19 cellular contexts compared by ENCODE assay signal in the genomic region with DNA sequence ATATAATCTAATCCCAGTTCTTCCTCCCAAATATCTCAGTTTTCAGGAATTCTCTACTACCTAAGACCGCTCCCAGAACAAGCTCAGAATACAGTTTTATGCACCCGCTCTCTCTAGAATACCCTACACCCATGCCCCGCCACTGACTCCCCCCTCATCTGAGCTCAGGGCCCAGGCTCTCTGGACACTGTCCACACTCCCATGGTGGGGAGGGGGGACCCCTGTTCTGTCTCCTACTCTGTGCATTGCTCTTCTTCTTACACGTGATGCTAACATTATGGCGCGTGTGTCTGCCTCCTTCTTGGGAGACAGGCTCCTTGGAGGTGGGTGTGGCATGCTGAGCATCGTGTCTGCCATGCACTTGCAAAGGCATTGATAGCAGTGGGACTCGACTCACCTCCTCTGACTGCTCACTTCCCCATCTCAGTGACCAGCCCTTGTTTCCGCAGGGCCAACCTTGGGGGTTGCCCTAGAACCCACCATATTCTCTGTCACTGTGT.
DNase-seq lines count a peak whose midpoint lies in the region; ATAC-seq and TF ChIP-seq lines count a peak whose summit lies in the region.
"Had no signal": no experiment of that assay in that cellular context is flagged by ENCODE, and none has a peak within 500 bp of the region (broad histone marks: within the 10 kb centered on the region; RNA-seq: fewer than 3 reads in every experiment).

No MANE protein-coding gene starts in this region.

- no peaks in the 10 kb centered on the region for H3K4me1 Mint-ChIP-seq in progenitor cell of endocrine pancreas (ENCODE audit: low read depth)
- H3K4me1 Mint-ChIP-seq: CD8-positive, alpha-beta memory T cell had no signal

- H3K9me3 Mint-ChIP-seq in progenitor cell of endocrine pancreas (ENCODE audit: low read depth), result no peaks in the 10 kb centered on the region

- TF ChIP-seq CTCF in progenitor cell of endocrine pancreas (IDR thresholded peaks at IDR 0.05; ENCODE audit: unreplicated experiment), result no peak

- no peaks in the 10 kb centered on the region for H3K36me3 Mint-ChIP-seq in progenitor cell of endocrine pancreas (ENCODE audit: insufficient read depth)
- H3K36me3 Mint-ChIP-seq: CD8-positive, alpha-beta memory T cell had no signal

- peaks cover 10% of the 10 kb centered on the region for H3K27me3 Mint-ChIP-seq in progenitor cell of endocrine pancreas

- ATAC-seq in HG03378 (IDR thresholded peaks at IDR 0.05; ENCODE audit: unreplicated experiment), result no peak

- H3K27ac Mint-ChIP-seq in progenitor cell of endocrine pancreas, result no peak overlapping the region
- H3K27ac Mint-ChIP-seq: CD8-positive, alpha-beta memory T cell had no signal

- peak; percentile 17 for DNase-seq in activated effector memory CD4-positive, alpha-beta T cell treated with anti-CD3 and anti-CD28 coated beads, Interleukin-2, amount 50 U/mL, for 16 hours
- DNase-seq in activated effector memory CD4-positive, alpha-beta T cell treated with Interleukin-2 at 50 U/mL for 16 hours, result no peak
- peak; percentile 21 for DNase-seq in ecto neural progenitor cell (ENCODE audit: low spot score)
- DNase-seq in progenitor cell of endocrine pancreas (ENCODE audit: low spot score, unreplicated experiment), result peak; percentile 6
- DNase-seq in ureter (ENCODE audit: low spot score), result peak; percentile 28
- DNase-seq in T-helper 9 cell, result no peak
- DNase-seq: AML-193; C1 segment of cervical spinal cord; Calu3; CD8-positive, alpha-beta memory T cell; DMS153; Karpas-422; MV-4-11; NCI-H1694; NCI-H2171 treated with DMSO at 0.1 percent for 48 hours; NCI-H526; RPMI8226; SHP77 had no signal

- H3K4me3 Mint-ChIP-seq in progenitor cell of endocrine pancreas (ENCODE audit: low read depth), result no peak overlapping the region
- H3K4me3 Mint-ChIP-seq: CD8-positive, alpha-beta memory T cell had no signal

Comparison
In these comparisons a context has a peak if more than half of its experiments do, and no peak if none do; other contexts are left out.
1. DNase-seq: peak in activated effector memory CD4-positive, alpha-beta T cell treated with anti-CD3 and anti-CD28 coated beads, Interleukin-2, amount 50 U/mL, for 16 hours (single experiment), ecto neural progenitor cell (single experiment), progenitor cell of endocrine pancreas (single experiment) and ureter (single experiment); none in activated effector memory CD4-positive, alpha-beta T cell treated with Interleukin-2 at 50 U/mL for 16 hours (single experiment) and T-helper 9 cell (single experiment).